ENCODE assay signal across 10 cellular contexts in the genomic region with DNA sequence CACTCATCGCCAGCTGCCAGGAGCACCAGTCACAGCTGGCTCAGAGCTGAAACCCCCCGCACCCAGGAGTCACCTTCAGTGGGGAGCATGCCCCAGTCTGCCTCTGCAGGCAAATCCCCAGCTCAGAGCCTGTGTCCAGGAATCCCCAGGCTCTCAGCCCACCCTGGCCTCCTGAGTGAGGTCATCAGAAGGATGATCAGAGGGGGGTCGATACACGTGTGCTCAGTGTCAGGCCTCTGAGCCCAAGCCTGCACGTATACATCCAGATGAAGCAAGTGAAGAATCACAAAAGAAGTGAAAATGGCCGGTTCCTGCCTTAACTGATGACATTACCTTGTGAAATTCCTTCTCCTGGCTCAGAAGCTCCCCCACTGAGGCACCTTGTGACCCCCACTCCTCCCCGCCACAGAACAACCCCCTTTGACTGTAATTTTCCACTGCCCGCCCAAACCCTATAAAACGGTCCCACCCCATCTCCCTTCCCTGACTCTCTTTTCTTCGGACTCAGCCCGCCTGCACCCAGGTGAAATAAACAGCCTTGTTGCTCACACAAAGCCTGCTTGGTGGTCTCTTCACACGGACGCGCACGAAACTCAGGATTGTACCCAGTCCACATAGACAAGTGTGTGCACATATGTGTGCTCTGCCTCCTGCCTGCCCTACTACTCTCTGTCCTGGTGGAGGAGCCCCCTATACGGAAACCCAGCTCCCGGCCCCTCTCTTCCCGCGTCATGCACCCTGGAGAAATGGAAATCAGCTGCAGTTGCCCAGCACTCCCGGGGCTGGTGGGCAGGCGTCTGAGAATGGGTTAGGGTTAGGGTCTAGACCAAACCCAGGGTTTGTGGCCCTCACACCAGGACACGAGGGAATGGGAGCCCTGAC. TPM values are rescaled to one million over a fixed set of nuclear protein-coding genes. Genes with fewer than 3 reads are reported as not detected.
DNase-seq lines count a peak whose midpoint lies in the region; TF ChIP-seq lines count a peak whose summit lies in the region.
"Had no signal": no experiment of that assay in that cellular context is flagged by ENCODE, and none has a peak within 500 bp of the region (broad histone marks: within the 10 kb centered on the region; RNA-seq: fewer than 3 reads in every experiment).

No MANE protein-coding gene starts in this region.

- H3K4me3 ChIP-seq in HUES6 (ENCODE audit: low read depth, low read length) (peak overlapping the region; percentile 39; the same call in 1 of the 2 replicates), mucosa of rectum (ENCODE audit: low read length in 2 of 2) (peak overlapping the region in 1 of 2 donors; percentile 7), tibial artery (no peak overlapping the region)

- H3K9me3 Mint-ChIP-seq in brain, result peaks cover 0 to 3% (median 0%) of the 10 kb centered on the region in 5 experiments
- H3K9me3 Mint-ChIP-seq: activated T-helper 17 cell treated with anti-CD3 and anti-CD28 coated beads, Interleukin-2, amount 50 U/mL, for 72 hours had no signal

- H3K9me3 ChIP-seq in HUES6 (ENCODE audit: control insufficient read depth, insufficient read depth, low read depth, low read length) (no peaks in the 10 kb centered on the region), mucosa of rectum (ENCODE audit: control insufficient read depth in 2 of 2, low read length in 2 of 2) (no peaks in the 10 kb centered on the region), tibial artery (no peaks in the 10 kb centered on the region)

- H3K27ac ChIP-seq in HUES6 (ENCODE audit: low read depth, low read length) (peak overlapping the region; percentile 84; the same call in 1 of the 2 replicates), mucosa of rectum (ENCODE audit: low read depth in 2 of 2, low read length in 2 of 2) (peak overlapping the region; percentile 73 to 84), tibial artery (peak overlapping the region; percentile 98 to 100)

- peaks cover 5% of the 10 kb centered on the region for H3K36me3 ChIP-seq in HUES6 (ENCODE audit: control insufficient read depth, insufficient read depth, low read length)
- peaks cover 0 to 2% of the 10 kb centered on the region in 2 donors for H3K36me3 ChIP-seq in mucosa of rectum (ENCODE audit: control insufficient read depth in 2 of 2, insufficient read depth in 2 of 2, low read length in 2 of 2)
- peaks cover 3 to 5% (median 4%) of the 10 kb centered on the region in 3 donors for H3K36me3 ChIP-seq in tibial artery

- H3K4me1 Mint-ChIP-seq in brain, result peaks cover 56% of the 10 kb centered on the region

- no peak for DNase-seq in tibial artery
- no peak for DNase-seq in activated T-cell treated with anti-CD3 and anti-CD28 coated beads for 4 hours
- DNase-seq in activated CD8-positive, alpha-beta memory T cell treated with anti-CD3 and anti-CD28 coated beads for 24 hours, result no peak
- no peak for DNase-seq in Ammon's horn (ENCODE audit: low spot score)
- DNase-seq: activated CD4-positive, alpha-beta T cell treated with anti-CD3 and anti-CD28 coated beads for 1 hour; NCI-H526 treated with DMSO at 0.1 percent for 48 hours had no signal

- peak overlapping the region in 3 of 5 experiments; percentile 68 to 86 (median 72) for H3K4me3 Mint-ChIP-seq in brain
- H3K4me3 Mint-ChIP-seq: activated T-helper 17 cell treated with anti-CD3 and anti-CD28 coated beads, Interleukin-2, amount 50 U/mL, for 72 hours had no signal

- H3K9ac ChIP-seq in HUES6 (ENCODE audit: low read length) (peak overlapping the region; percentile 82), mucosa of rectum (ENCODE audit: low read depth in 1 of 2, low read length in 2 of 2) (no peak overlapping the region)

- H3K27me3 ChIP-seq in HUES6 (ENCODE audit: control insufficient read depth, insufficient read depth, low read length) (no peaks in the 10 kb centered on the region), mucosa of rectum (ENCODE audit: control insufficient read depth in 2 of 2, insufficient read depth in 2 of 2, low read length in 2 of 2) (peaks cover 0 to 4% of the 10 kb centered on the region in 2 donors), tibial artery (no peaks in the 10 kb centered on the region)

- no peaks in the 10 kb centered on the region for H3K36me3 Mint-ChIP-seq in brain

- TF ChIP-seq CTCF in brain (conservative IDR thresholded peaks at IDR 0.05) (no peak), tibial artery (IDR thresholded peaks at IDR 0.05) (no peak)

- intact Hi-C loops in tibial artery (cut with DNase I; ENCODE audit: low total_unique reads), result no loop called here

- peaks cover 51% of the 10 kb centered on the region for H3K27me3 Mint-ChIP-seq in brain

- peak overlapping the region in 3 of 5 experiments; percentile 73 to 92 (median 89) for H3K27ac Mint-ChIP-seq in brain
- H3K27ac Mint-ChIP-seq: activated T-helper 17 cell treated with anti-CD3 and anti-CD28 coated beads, Interleukin-2, amount 50 U/mL, for 72 hours had no signal

- peaks cover 71% of the 10 kb centered on the region for H3K4me1 ChIP-seq in HUES6 (ENCODE audit: control insufficient read depth, insufficient read depth, low read length)
- peaks cover 39 to 69% of the 10 kb centered on the region in 2 donors for H3K4me1 ChIP-seq in mucosa of rectum (ENCODE audit: control insufficient read depth in 2 of 2, insufficient read depth in 2 of 2, low read length in 2 of 2)
- peaks cover 13 to 78% (median 76%) of the 10 kb centered on the region in 4 donors for H3K4me1 ChIP-seq in tibial artery

RNA-seq across cellular contexts. Expression of a gene that starts 2.2 kb away (rescaled TPM):
- polyA plus RNA-seq in brain (ENCODE audit: insufficient read depth, low read depth, low replicate concordance), result 4.7 TPM

RNA-seq across cellular contexts. Expression of a gene that starts 3.3 kb away (rescaled TPM):
- 53.3 TPM for polyA plus RNA-seq in brain (ENCODE audit: insufficient read depth, low read depth, low replicate concordance)

RNA-seq across cellular contexts. Expression of a gene that starts 21.1 kb away (rescaled TPM):
- polyA plus RNA-seq in brain (ENCODE audit: insufficient read depth, low read depth, low replicate concordance), result 95.9 TPM

RNA-seq across cellular contexts. Expression of a gene that starts 21.3 kb away (rescaled TPM):
- polyA plus RNA-seq in brain (ENCODE audit: insufficient read depth, low read depth, low replicate concordance), result 27.6 TPM
